8 cellular contexts compared by ENCODE assay signal in genomic region chr9:127938298-127938690, GRCh38. TPM values are rescaled to one million over a fixed set of nuclear protein-coding genes. Genes with fewer than 3 reads are reported as not detected.
DNase-seq lines count a peak whose midpoint lies in the region; ATAC-seq, FAIRE-seq and TF ChIP-seq lines count a peak whose summit lies in the region.

No MANE protein-coding gene starts in this region.

- H3K36me3 Mint-ChIP-seq in naive thymus-derived CD8-positive, alpha-beta T cell, result peaks cover 0 to 37% (median 2%) of the 10 kb centered on the region in 3 donors

- H3K4me2 ChIP-seq in PC-9, result peak overlapping the region; percentile 92

- intact Hi-C loops in PC-9 (cut with micrococcal nuclease; ENCODE audit: unreplicated experiment), result no loop called here

- peaks cover 0 to 5% (median 0%) of the 10 kb centered on the region in 9 donors for H3K9me3 Mint-ChIP-seq in naive thymus-derived CD8-positive, alpha-beta T cell

- POLR2A ChIA-PET in PC-9 (lab: Charles Lee; ENCODE audit: unreplicated experiment), result interaction anchor here (0.6 kb wide), 1 partner anchor 68 kb away, joined by 4 read pairs; no protein-coding TSS in a partner anchor
- POLR2A ChIA-PET in naive thymus-derived CD8-positive, alpha-beta T cell (lab: Charles Lee), result interaction anchor here (0.6 to 67.4 kb wide), 5 partner anchors 9 to 137 kb away, joined by 3 to 2190 read pairs (median 17); partner anchors contain the start of genes EEIG1, PIP5KL1 and ST6GALNAC4

- H3K9me3 ChIP-seq in PC-9 (ENCODE audit: insufficient read depth, low read depth), result no peaks in the 10 kb centered on the region
- no peaks in the 10 kb centered on the region for H3K9me3 ChIP-seq in small intestine (ENCODE audit: control insufficient read depth, low read depth)
- H3K9me3 ChIP-seq in HAP-1, result no peaks in the 10 kb centered on the region

- H3K36me3 ChIP-seq in ACC112 (ENCODE audit: insufficient read depth, low read length) (no peaks in the 10 kb centered on the region), PC-9 (ENCODE audit: low read depth) (peaks cover 11% of the 10 kb centered on the region; the same call in 1 of the 2 replicates), small intestine (ENCODE audit: control insufficient read depth in 2 of 2, insufficient read depth in 2 of 2, low read length in 2 of 2) (peaks cover 2 to 14% of the 10 kb centered on the region in 2 donors), HAP-1 (replicated peaks) (peaks cover 25% of the 10 kb centered on the region)

- in situ Hi-C loops in HAP-1 (cut with MboI; ENCODE audit: low sequenced_read_pairs), result no loop called here

- H3K4me1 ChIP-seq in ACC112 (ENCODE audit: control insufficient read depth, insufficient read depth, low read length, unreplicated experiment) (peaks cover 20% of the 10 kb centered on the region), PC-9 (replicated peaks; ENCODE audit: insufficient read depth) (peaks cover 12% of the 10 kb centered on the region), small intestine (ENCODE audit: control insufficient read depth in 2 of 2, insufficient read depth in 1 of 2, low read depth in 1 of 2, low read length in 1 of 2) (peaks cover 9% of the 10 kb centered on the region in 2 donors), HAP-1 (peaks cover 7% of the 10 kb centered on the region)

- FAIRE-seq in small intestine (lab: Jason Lieb, UNC), result no peak

- no peak for TF ChIP-seq CTCF in PC-9 (conservative IDR thresholded peaks at IDR 0.05)

- H3K27me3 ChIP-seq in ACC112 (ENCODE audit: insufficient read depth, low read length), result no peaks in the 10 kb centered on the region
- H3K27me3 ChIP-seq in PC-9 (ENCODE audit: insufficient read depth, low read depth), result no peaks in the 10 kb centered on the region
- H3K27me3 ChIP-seq in small intestine (ENCODE audit: control insufficient read depth in 2 of 2, insufficient read depth in 2 of 2, low read length in 2 of 2), result no peaks in the 10 kb centered on the region
- H3K27me3 ChIP-seq in HAP-1 (ENCODE audit: low read depth), result no peaks in the 10 kb centered on the region

- no TSS peak for BruUV-seq in PC-9 (replicated peaks; lab: Mats Ljungman, UMichigan)

- H3K9me2 ChIP-seq in PC-9 (ENCODE audit: insufficient read depth), result no peaks in the 10 kb centered on the region

- ATAC-seq in esophagus mucosa (peak; percentile 7), HG02852 (IDR thresholded peaks at IDR 0.05; ENCODE audit: unreplicated experiment) (no peak)
- no peak for ATAC-seq in naive thymus-derived CD8-positive, alpha-beta T cell

- peaks cover 0 to 3% (median 0%) of the 10 kb centered on the region in 5 donors for H3K27me3 Mint-ChIP-seq in naive thymus-derived CD8-positive, alpha-beta T cell

- DNase-seq in PC-9 (no peak), NCI-H526 treated with DMSO at 0.1 percent for 48 hours (lab: John Stamatoyannopoulos, UW) (no peak), small intestine (no peak), HAP-1 (ENCODE audit: low spot score in 2 of 2) (no peak)
- DNase-seq in naive thymus-derived CD8-positive, alpha-beta T cell, result no peak

- H3K27ac ChIP-seq in ACC112 (ENCODE audit: low read depth, low read length), result no peak overlapping the region
- no peak overlapping the region for H3K27ac ChIP-seq in PC-9
- peak overlapping the region in 1 of 2 donors; percentile 57 for H3K27ac ChIP-seq in small intestine (ENCODE audit: low read depth in 1 of 2, low read length in 1 of 2)

- peaks cover 5% of the 10 kb centered on the region for H4K20me1 ChIP-seq in PC-9 (ENCODE audit: insufficient read depth)

- H3K27ac Mint-ChIP-seq in naive thymus-derived CD8-positive, alpha-beta T cell, result peak overlapping the region in 9 of 10 donors; percentile 75 to 97 (median 87)

- CTCF ChIA-PET in PC-9 (lab: Charles Lee), result no interaction called here

- H2AFZ ChIP-seq in ACC112 (ENCODE audit: low read length, unreplicated experiment), result no peak overlapping the region
- H2AFZ ChIP-seq in PC-9, result no peak overlapping the region

- peaks cover 35% of the 10 kb centered on the region for H3K79me2 ChIP-seq in ACC112 (ENCODE audit: control insufficient read depth, insufficient read depth, low read length, unreplicated experiment)
- H3K79me2 ChIP-seq in PC-9 (ENCODE audit: low read depth), result peaks cover 30% of the 10 kb centered on the region

- H3K4me1 Mint-ChIP-seq in naive thymus-derived CD8-positive, alpha-beta T cell, result peaks cover 31 to 61% (median 57%) of the 10 kb centered on the region in 4 donors

- peak overlapping the region in 9 of 10 donors; percentile 31 to 84 (median 63) for H3K4me3 Mint-ChIP-seq in naive thymus-derived CD8-positive, alpha-beta T cell

- H3K4me3 ChIP-seq in ACC112 (ENCODE audit: low read depth, low read length) (peak overlapping the region; percentile 86; the same call in 1 of the 2 replicates), PC-9 (peak overlapping the region; percentile 83; the same call in 1 of the 2 replicates), small intestine (ENCODE audit: low read depth in 1 of 2, low read length in 2 of 2) (peak overlapping the region in 1 of 2 donors; percentile 76), HAP-1 (no peak overlapping the region)

- H3F3A ChIP-seq in PC-9 (ENCODE audit: insufficient read depth, low read depth), result peaks cover 47% of the 10 kb centered on the region

- 12 to 33% (median 33%) methylated on average over 25 of the region's 25 CpGs for WGBS in small intestine, 3 donors

RNA-seq across cellular contexts. Expression of gene DPM2, which starts 0.6 kb away (rescaled TPM):
- 65.5 and 79.4 TPM in 2 replicates for total RNA-seq in PC-9 (2021)
- total RNA-seq in esophagus mucosa, result 25.7 TPM
- 10 to 100 TPM; 71.1 to 74.6 TPM for total RNA-seq in naive thymus-derived CD8-positive, alpha-beta T cell
- polyA plus RNA-seq in naive thymus-derived CD8-positive, alpha-beta T cell, result 10 to 100 TPM; 28.5 to 34.7 (median 34.2) TPM
- 10 to 100 TPM; 23.2 to 46.0 (median 37.8) TPM for polyA plus RNA-seq in small intestine

RNA-seq across cellular contexts. Expression of gene PIP5KL1, which starts 7.7 kb away (rescaled TPM):
- total RNA-seq in PC-9 (2021) (21.9 and 22.5 TPM in 2 replicates), esophagus mucosa (4.3 TPM)
- total RNA-seq in naive thymus-derived CD8-positive, alpha-beta T cell, result 1 to 10 TPM; 1.8 to 2.0 TPM
- under 1 TPM in 2 of 3 donors, not detected in 1; 0.28 to 0.46 TPM for polyA plus RNA-seq in naive thymus-derived CD8-positive, alpha-beta T cell
- polyA plus RNA-seq in small intestine, result under 1 TPM in 2 of 3 donors, not detected in 1; 0.60 to 0.81 TPM

RNA-seq across cellular contexts. Expression of gene ST6GALNAC4, which starts 21.5 kb away (rescaled TPM):
- total RNA-seq in PC-9 (2021), result 28.3 and 44.3 TPM in 2 replicates
- 11.4 TPM for total RNA-seq in esophagus mucosa
- 10 to 100 TPM; 47.0 to 47.5 TPM for total RNA-seq in naive thymus-derived CD8-positive, alpha-beta T cell
- 10 to 100 TPM; 19.8 to 34.4 (median 22.1) TPM for polyA plus RNA-seq in naive thymus-derived CD8-positive, alpha-beta T cell
- 10 to 100 TPM; 20.4 to 34.7 (median 24.6) TPM for polyA plus RNA-seq in small intestine

RNA-seq across cellular contexts. Expression of gene ST6GALNAC6, which starts 38.9 kb away (rescaled TPM):
- total RNA-seq in PC-9 (2021) (23.3 and 27.6 TPM in 2 replicates), esophagus mucosa (13.0 TPM)
- total RNA-seq in naive thymus-derived CD8-positive, alpha-beta T cell, result 100 to 1,000 TPM; 102 to 110 TPM
- polyA plus RNA-seq in naive thymus-derived CD8-positive, alpha-beta T cell, result 10 to 100 TPM; 29.8 to 42.8 (median 30.3) TPM
- 10 to 100 TPM in 2 of 3 donors, 1 to 10 TPM in 1; 2.2 to 31.8 (median 15.4) TPM for polyA plus RNA-seq in small intestine

RNA-seq across cellular contexts. Expression of gene EEIG1, which starts 42.5 kb away (rescaled TPM):
- 176 and 208 TPM in 2 replicates for total RNA-seq in PC-9 (2021)
- 108 TPM for total RNA-seq in esophagus mucosa
- total RNA-seq in naive thymus-derived CD8-positive, alpha-beta T cell, result 100 to 1,000 TPM; 564 to 631 TPM
- 100 to 1,000 TPM; 134 to 318 (median 149) TPM for polyA plus RNA-seq in naive thymus-derived CD8-positive, alpha-beta T cell
- polyA plus RNA-seq in small intestine, result 100 to 1,000 TPM in 1 of 3 donors, 10 to 100 TPM in 2; 43.9 to 123 (median 69.4) TPM
